Comparison of ENCODE assay signal across 8 cellular contexts in genomic region chr2:202635441-202636296, GRCh38. TPM values are rescaled to one million over a fixed set of nuclear protein-coding genes. Genes with fewer than 3 reads are reported as not detected.
DNase-seq lines count a peak whose midpoint lies in the region; ATAC-seq and TF ChIP-seq lines count a peak whose summit lies in the region.

No MANE protein-coding gene starts in this region.

- peak; percentile 70 for ATAC-seq in GM18861 (IDR thresholded peaks at IDR 0.05; ENCODE audit: unreplicated experiment)
- ATAC-seq in HG03064 (IDR thresholded peaks at IDR 0.05; ENCODE audit: low read depth, unreplicated experiment) = peak; percentile 67

- H3K27ac ChIP-seq in VCaP = peak overlapping the region; percentile 96
- peak overlapping the region; percentile 87 to 93 for H3K27ac ChIP-seq in breast epithelium
- H3K27ac ChIP-seq in spleen = peak overlapping the region; percentile 85 to 99 (median 96)

- TF ChIP-seq POLR2A in breast epithelium (IDR thresholded peaks at IDR 0.05) = no peak
- TF ChIP-seq POLR2A in spleen (IDR thresholded peaks at IDR 0.05) = peak in 1 of 3 donors; percentile 29

- DNase-seq in ACHN = peak; percentile 95
- peak; percentile 45 for DNase-seq in NCI-H2107 treated with DMSO at 0.1 percent for 48 hours (lab: John Stamatoyannopoulos, UW; ENCODE audit: unreplicated experiment)
- peak; percentile 55 to 75 for DNase-seq in breast epithelium (ENCODE audit: low spot score in 2 of 2)
- peak; percentile 96 for DNase-seq in iPS-NIHi11 (ENCODE audit: low spot score)
- peak; percentile 96 for DNase-seq in spleen

- intact Hi-C loops in breast epithelium (cut with DNase I; ENCODE audit: low total_unique reads) = no loop called here
- intact Hi-C loops in spleen (cut with DNase I; ENCODE audit: low total_unique reads) = no loop called here

- H3K27me3 ChIP-seq in breast epithelium = no peaks in the 10 kb centered on the region
- H3K27me3 ChIP-seq in spleen (replicated peaks in 1 of 7) = no peaks in the 10 kb centered on the region

- H3K4me3 ChIP-seq in breast epithelium (peak overlapping the region; percentile 97 to 99 (median 98)), spleen (peak overlapping the region; percentile 93 to 100 (median 98))

- in situ Hi-C loops in ACHN (cut with HindIII; ENCODE audit: low pct_ligation_motif_present, low pct_unique_long_range_greater_than_20kb, low sequenced_read_pairs) = no loop called here

- H3K9me3 ChIP-seq in breast epithelium = no peaks in the 10 kb centered on the region
- H3K9me3 ChIP-seq in spleen = no peaks in the 10 kb centered on the region

- 0 to 1% (median 1%) methylated on average over 29 to 90 of the region's 90 CpGs for WGBS in spleen, 5 donors

- H3K36me3 ChIP-seq in breast epithelium (no peaks in the 10 kb centered on the region), spleen (no peaks in the 10 kb centered on the region)

- H3K4me1 ChIP-seq in breast epithelium (no peaks in the 10 kb centered on the region), spleen (peaks cover 17 to 70% (median 46%) of the 10 kb centered on the region in 6 donors)

- no peak for TF ChIP-seq CTCF in VCaP (conservative IDR thresholded peaks at IDR 0.05)
- TF ChIP-seq CTCF in breast epithelium (IDR thresholded peaks at IDR 0.05) = no peak
- TF ChIP-seq CTCF in spleen (IDR thresholded peaks at IDR 0.05 in 8 of 11, conservative IDR thresholded peaks at IDR 0.05 in 3 of 11) = peak in 4 of 11 experiments; percentile 14 to 50 (median 36)

RNA-seq across cellular contexts. Expression of gene FAM117B, which starts 0.9 kb away (rescaled TPM):
- total RNA-seq in breast epithelium (10 to 100 TPM in 2 of 3 donors, 1 to 10 TPM in 1; 9.4 to 13.1 (median 11.9) TPM), spleen (10 to 100 TPM; 10.2 to 28.0 (median 16.8) TPM)
- polyA plus RNA-seq in spleen = 1 to 10 TPM; 4.8 to 6.7 (median 5.6) TPM

Comparison
In these comparisons a context has a peak if more than half of its experiments do, and no peak if none do; other contexts are left out.
1. Peak in every context shown above with its lines: DNase-seq, ATAC-seq, H3K4me3 ChIP-seq and H3K27ac ChIP-seq.
2. DNase-seq: peak in every context shown above with its lines; median percentile 96 in iPS-NIHi11; 96 in spleen; 95 in ACHN; 65 in breast epithelium; 45 in NCI-H2107 treated with DMSO at 0.1 percent for 48 hours.